ENCODE assay signal across 7 cellular contexts in genomic region chr11:67071420-67072284, GRCh38. TPM values are rescaled to one million over a fixed set of nuclear protein-coding genes. Genes with fewer than 3 reads are reported as not detected.
DNase-seq lines count a peak whose midpoint lies in the region; ATAC-seq and TF ChIP-seq lines count a peak whose summit lies in the region.

No MANE protein-coding gene starts in this region.

- peak overlapping the region; percentile 74 for H3K4me3 Mint-ChIP-seq in natural killer cell
- H3K4me3 Mint-ChIP-seq in stimulated activated effector memory CD8-positive, alpha-beta T cell treated with anti-CD3 and anti-CD28 coated beads, Interleukin-12 subunit alpha, Interleukin-12 subunit beta, amount 100 ng/mL, for 72 hours: peak overlapping the region; percentile 59

- H3K4me1 Mint-ChIP-seq in natural killer cell: peaks cover 0 to 7% of the 10 kb centered on the region in 2 donors
- peaks cover 14% of the 10 kb centered on the region for H3K4me1 Mint-ChIP-seq in stimulated activated effector memory CD8-positive, alpha-beta T cell treated with anti-CD3 and anti-CD28 coated beads, Interleukin-12 subunit alpha, Interleukin-12 subunit beta, amount 100 ng/mL, for 72 hours

- TF ChIP-seq CTCF in natural killer cell (IDR thresholded peaks at IDR 0.05): peak; percentile 87

- H3K36me3 Mint-ChIP-seq in natural killer cell: no peaks in the 10 kb centered on the region
- no peaks in the 10 kb centered on the region for H3K36me3 Mint-ChIP-seq in stimulated activated effector memory CD8-positive, alpha-beta T cell treated with anti-CD3 and anti-CD28 coated beads, Interleukin-12 subunit alpha, Interleukin-12 subunit beta, amount 100 ng/mL, for 72 hours

- peak; percentile 27 for DNase-seq in NOMO-1 treated with dmso at 0.1 percent for 144 hours (lab: John Stamatoyannopoulos, UW; ENCODE audit: unreplicated experiment)
- DNase-seq in activated T-cell treated with anti-CD3 and anti-CD28 coated beads for 4 hours: peak; percentile 64
- DNase-seq in natural killer cell: peak; percentile 68
- DNase-seq in stimulated activated effector memory CD8-positive, alpha-beta T cell treated with anti-CD3 and anti-CD28 coated beads, Interleukin-12 subunit alpha, Interleukin-12 subunit beta, amount 100 ng/mL, for 72 hours (ENCODE audit: low spot score in 2 of 2): peak; percentile 78 to 85
- no peak for DNase-seq in NCI-H1105 (lab: John Stamatoyannopoulos, UW)

- peak; percentile 67 for ATAC-seq in GM19035 (IDR thresholded peaks at IDR 0.05; ENCODE audit: unreplicated experiment)
- ATAC-seq in esophagus mucosa: peak; percentile 44
- ATAC-seq in natural killer cell: peak; percentile 90 to 99 (median 98)
- ATAC-seq in stimulated activated effector memory CD8-positive, alpha-beta T cell treated with anti-CD3 and anti-CD28 coated beads, Interleukin-12 subunit alpha, Interleukin-12 subunit beta, amount 100 ng/mL, for 72 hours: peak; percentile 89

- no peak overlapping the region for H3K27ac Mint-ChIP-seq in natural killer cell
- H3K27ac Mint-ChIP-seq in stimulated activated effector memory CD8-positive, alpha-beta T cell treated with anti-CD3 and anti-CD28 coated beads, Interleukin-12 subunit alpha, Interleukin-12 subunit beta, amount 100 ng/mL, for 72 hours: no peak overlapping the region

- H3K9me3 Mint-ChIP-seq in natural killer cell: no peaks in the 10 kb centered on the region
- no peaks in the 10 kb centered on the region for H3K9me3 Mint-ChIP-seq in stimulated activated effector memory CD8-positive, alpha-beta T cell treated with anti-CD3 and anti-CD28 coated beads, Interleukin-12 subunit alpha, Interleukin-12 subunit beta, amount 100 ng/mL, for 72 hours

- peaks cover 0 to 2% of the 10 kb centered on the region in 2 donors for H3K27me3 Mint-ChIP-seq in natural killer cell (ENCODE audit: low read depth in 2 of 2)

- intact Hi-C loops in natural killer cell (cut with micrococcal nuclease): loop anchor here (1.0 kb wide), 1 partner anchor 377 kb away; no protein-coding TSS in a partner anchor

RNA-seq across cellular contexts. Expression of gene RHOD, which starts 15.0 kb away (rescaled TPM):
- total RNA-seq in esophagus mucosa (161 TPM), natural killer cell (not detected)

RNA-seq across cellular contexts. Expression of gene KDM2A, which starts 47.4 kb away (rescaled TPM):
- total RNA-seq in esophagus mucosa (67.2 TPM), natural killer cell (100 to 1,000 TPM; 268 to 312 (median 283) TPM)

RNA-seq across cellular contexts. Expression of gene SYT12, which starts 48.7 kb away (rescaled TPM):
- total RNA-seq in esophagus mucosa (0.92 TPM), natural killer cell (not detected)

Comparison
In these comparisons a context has a peak if more than half of its experiments do, and no peak if none do; other contexts are left out.
1. ATAC-seq: peak in every context shown above with its lines; median percentile 98 in natural killer cell; 89 in stimulated activated effector memory CD8-positive, alpha-beta T cell treated with anti-CD3 and anti-CD28 coated beads, Interleukin-12 subunit alpha, Interleukin-12 subunit beta, amount 100 ng/mL, for 72 hours; 67 in GM19035; 44 in esophagus mucosa.
2. RNA of gene RHOD, which starts 15.0 kb away (total RNA-seq): 161 TPM in esophagus mucosa (single experiment); not detected in natural killer cell; every median in the first group is over 100 times any median in the second.